Comparison of ENCODE assay signal across 1 cellular context in the genomic region with DNA sequence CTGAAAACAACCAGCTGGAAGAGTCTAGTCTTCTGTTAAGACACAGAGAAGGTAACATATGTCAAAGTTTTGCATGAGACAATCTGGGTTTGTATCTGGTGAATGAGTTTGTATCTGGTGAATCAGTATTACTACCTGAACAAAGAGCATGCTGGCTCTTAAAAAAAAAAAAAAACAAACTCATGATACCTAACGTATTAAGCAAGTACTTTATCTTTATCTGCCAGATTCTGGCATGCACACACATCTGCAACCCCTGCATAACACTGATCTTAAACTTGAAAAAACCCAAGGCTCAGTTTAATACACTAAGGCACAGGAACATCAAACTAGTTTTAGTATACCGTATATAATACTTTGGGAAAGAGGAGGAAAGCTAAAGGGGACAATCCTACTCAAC.
TF ChIP-seq lines count a peak whose summit lies in the region.

No MANE protein-coding gene starts in this region.

TF ChIP-seq in K562, 482 proteins besides CTCF, POLR2A, EP300 and RAD21 (continued from another document):
- TF ChIP-seq SMARCB1 (IDR thresholded peaks at IDR 0.05; ENCODE audit: insufficient read length, low read depth) = no peak
- TF ChIP-seq ZNF384 (IDR thresholded peaks at IDR 0.05; ENCODE audit: low read depth, low read length) = peak; percentile 57
- no peak for TF ChIP-seq BDP1 (IDR thresholded peaks at IDR 0.05; ENCODE audit: insufficient read depth, insufficient read length)
- no peak for TF ChIP-seq SMAD2 (IDR thresholded peaks at IDR 0.05; ENCODE audit: low read depth, low read length)
- TF ChIP-seq ASH1L (IDR thresholded peaks at IDR 0.05; ENCODE audit: borderline replicate concordance, low read depth, partially characterized antibody) = no peak
- no peak for TF ChIP-seq PCBP1 (IDR thresholded peaks at IDR 0.05; ENCODE audit: low read depth, low read length, poor library complexity, severe bottlenecking)
- TF ChIP-seq TRIM24 (IDR thresholded peaks at IDR 0.05) = 0 out of 4 replicates have a peak, but pooled peaks of 1 of the 2 experiments have one; percentile 10
- no peak for TF ChIP-seq MYNN (IDR thresholded peaks at IDR 0.05)
- TF ChIP-seq MYNN (CRISPR knock-in tag; IDR thresholded peaks at IDR 0.05) = no peak
- TF ChIP-seq GATA2 (CRISPR knock-in tag; IDR thresholded peaks at IDR 0.05) = no peak
- 0 out of 2 replicates have a peak, but pooled peaks have one; percentile 20 for TF ChIP-seq SMARCA4 (IDR thresholded peaks at IDR 0.05)
- peak; percentile 52; the same call in 1 of the 2 replicates for TF ChIP-seq TCF3 (CRISPR knock-in tag; IDR thresholded peaks at IDR 0.05)
- no peak for TF ChIP-seq PHF21A (IDR thresholded peaks at IDR 0.05; ENCODE audit: borderline replicate concordance, low read depth)
- TF ChIP-seq ARID1B (IDR thresholded peaks at IDR 0.05) = peak; percentile 50
- no peak for TF ChIP-seq TAF9B (IDR thresholded peaks at IDR 0.05; ENCODE audit: partially characterized antibody)
- TF ChIP-seq RBM25 (IDR thresholded peaks at IDR 0.05; ENCODE audit: low read depth, low read length, severe bottlenecking) = no peak
- TF ChIP-seq ZBTB5 (IDR thresholded peaks at IDR 0.05) = no peak
